ENCODE assay signal across 17 cellular contexts in genomic region chr20:48794360-48794759, GRCh38. TPM values are rescaled to one million over a fixed set of nuclear protein-coding genes. Genes with fewer than 3 reads are reported as not detected.
DNase-seq lines count a peak whose midpoint lies in the region; ATAC-seq and TF ChIP-seq lines count a peak whose summit lies in the region.
"Had no signal": no experiment of that assay in that cellular context is flagged by ENCODE, and none has a peak within 500 bp of the region (broad histone marks: within the 10 kb centered on the region; RNA-seq: fewer than 3 reads in every experiment).

No MANE protein-coding gene starts in this region.

- no peak for TF ChIP-seq CTCF in CD14-positive monocyte (IDR thresholded peaks at IDR 0.05)
- TF ChIP-seq CTCF in HL-60 (IDR thresholded peaks at IDR 0.05; ENCODE audit: insufficient read depth, low read length): no peak
- no peak for TF ChIP-seq CTCF in suprapubic skin (IDR thresholded peaks at IDR 0.05)

- no peak for TF ChIP-seq POLR2A in suprapubic skin (IDR thresholded peaks at IDR 0.05)

- DNase-seq in CD14-positive monocyte (ENCODE audit: low spot score): peak; percentile 46
- no peak for DNase-seq in HL-60 (ENCODE audit: low read depth in 1 of 2, low spot score in 1 of 2)
- DNase-seq in natural killer cell treated with Interleukin-12 subunit alpha and Interleukin-12 subunit beta and Interleukin-15 and Interleukin-18, amount 100 ng/mL, for 72 hours (ENCODE audit: low spot score): peak; percentile 40
- no peak for DNase-seq in suprapubic skin (ENCODE audit: low spot score in 2 of 2)
- no peak for DNase-seq in NCI-H187 treated with DMSO at 0.1 percent for 48 hours (lab: John Stamatoyannopoulos, UW)
- DNase-seq in A172 (ENCODE audit: low spot score): no peak
- no peak for DNase-seq in KBM-7
- DNase-seq: activated naive CD4-positive, alpha-beta T cell treated with Interleukin-2 at 50 U/mL for 16 hours; DND-41; effector memory CD4-positive, alpha-beta T cell; GOT3; NCI-H1436; PC-9; stimulated activated CD4-positive, alpha-beta T cell treated with anti-CD3 and anti-CD28 coated beads, Interleukin-4, amount 100 ng/mL, for 1 hour had no signal

- H3K9me3 ChIP-seq in suprapubic skin: no peaks in the 10 kb centered on the region
- H3K9me3 ChIP-seq: thoracic aorta had no signal

- H3K4me3 ChIP-seq in HL-60 (replicated peaks; ENCODE audit: insufficient read depth, low read length) (no peak overlapping the region), suprapubic skin (no peak overlapping the region)
- H3K4me3 ChIP-seq: PC-9, thoracic aorta had no signal

- no peak overlapping the region for H3K4me3 Mint-ChIP-seq in CD14-positive monocyte
- peak overlapping the region; percentile 42 for H3K4me3 Mint-ChIP-seq in natural killer cell treated with Interleukin-12 subunit alpha and Interleukin-12 subunit beta and Interleukin-15 and Interleukin-18, amount 100 ng/mL, for 72 hours

- H3K36me3 ChIP-seq in suprapubic skin: no peaks in the 10 kb centered on the region
- H3K36me3 ChIP-seq: thoracic aorta had no signal

- peaks cover 29 to 34% of the 10 kb centered on the region in 2 donors for H3K36me3 Mint-ChIP-seq in CD14-positive monocyte
- H3K36me3 Mint-ChIP-seq in natural killer cell treated with Interleukin-12 subunit alpha and Interleukin-12 subunit beta and Interleukin-15 and Interleukin-18, amount 100 ng/mL, for 72 hours: no peaks in the 10 kb centered on the region

- H3K27ac Mint-ChIP-seq in CD14-positive monocyte: peak overlapping the region; percentile 21 to 92 (median 88)
- peak overlapping the region; percentile 40 to 80 for H3K27ac Mint-ChIP-seq in natural killer cell treated with Interleukin-12 subunit alpha and Interleukin-12 subunit beta and Interleukin-15 and Interleukin-18, amount 100 ng/mL, for 72 hours

- H3K27me3 Mint-ChIP-seq in CD14-positive monocyte (ENCODE audit: low read depth in 3 of 3): peaks cover 0 to 2% (median 0%) of the 10 kb centered on the region in 3 donors
- H3K27me3 Mint-ChIP-seq in natural killer cell treated with Interleukin-12 subunit alpha and Interleukin-12 subunit beta and Interleukin-15 and Interleukin-18, amount 100 ng/mL, for 72 hours: no peaks in the 10 kb centered on the region
- H3K27me3 Mint-ChIP-seq: naive thymus-derived CD4-positive, alpha-beta T cell had no signal

- no peaks in the 10 kb centered on the region for H3K27me3 ChIP-seq in HL-60 (ENCODE audit: insufficient read depth, poor library complexity, severe bottlenecking)
- no peaks in the 10 kb centered on the region for H3K27me3 ChIP-seq in suprapubic skin

- H3K9me3 Mint-ChIP-seq in CD14-positive monocyte: peaks cover 0 to 1% (median 0%) of the 10 kb centered on the region in 7 donors
- no peaks in the 10 kb centered on the region for H3K9me3 Mint-ChIP-seq in natural killer cell treated with Interleukin-12 subunit alpha and Interleukin-12 subunit beta and Interleukin-15 and Interleukin-18, amount 100 ng/mL, for 72 hours
- H3K9me3 Mint-ChIP-seq: naive thymus-derived CD4-positive, alpha-beta T cell had no signal

- peaks cover 18% of the 10 kb centered on the region for H3K4me1 ChIP-seq in suprapubic skin

- in situ Hi-C loops in KBM-7 (cut with MboI; ENCODE audit: low pct_unique_long_range_greater_than_20kb, low sequenced_read_pairs): no loop called here

- peaks cover 83% of the 10 kb centered on the region for H3K4me1 Mint-ChIP-seq in CD14-positive monocyte
- peaks cover 71 to 75% of the 10 kb centered on the region in 2 donors for H3K4me1 Mint-ChIP-seq in natural killer cell treated with Interleukin-12 subunit alpha and Interleukin-12 subunit beta and Interleukin-15 and Interleukin-18, amount 100 ng/mL, for 72 hours (ENCODE audit: low read depth in 2 of 2)

- H3K27ac ChIP-seq in HL-60 (replicated peaks) (0 out of 2 replicates have a peak overlapping the region, but pooled peaks have one; percentile 6), cingulate gyrus (ENCODE audit: low read depth, low read length) (peak overlapping the region; percentile 81), suprapubic skin (no peak overlapping the region)
- H3K27ac ChIP-seq: PC-9 had no signal

- whole genome bisulfite sequencing in suprapubic skin: 60% methylated on average over 5 of the region's 5 CpGs

- ATAC-seq in natural killer cell treated with Interleukin-12 subunit alpha and Interleukin-12 subunit beta and Interleukin-15 and Interleukin-18, amount 100 ng/mL, for 72 hours: peak in 1 of 2 donors; percentile 43

- intact Hi-C loops in CD14-positive monocyte (cut with micrococcal nuclease): no loop called here

- TF ChIP-seq EP300 in suprapubic skin (IDR thresholded peaks at IDR 0.05): no peak

RNA-seq across cellular contexts. Expression of gene PREX1, which starts 33.4 kb away (rescaled TPM):
- 10 to 100 TPM; 24.3 to 27.5 TPM for polyA plus RNA-seq in CD14-positive monocyte
- total RNA-seq in natural killer cell treated with Interleukin-12 subunit alpha and Interleukin-12 subunit beta and Interleukin-15 and Interleukin-18, amount 100 ng/mL, for 72 hours: 100 to 1,000 TPM; 132 to 167 TPM
- total RNA-seq in suprapubic skin: 10 to 100 TPM in 2 of 4 donors, 1 to 10 TPM in 2; 4.7 to 15.1 (median 10.2) TPM
- 8.1 and 12.2 TPM in 2 replicates for total RNA-seq in A172 (2014; rRNA removed; shearing (Covaris generic))

Comparison
In these comparisons a context has a peak if more than half of its experiments do, and no peak if none do; other contexts are left out.
1. DNase-seq: peak in CD14-positive monocyte (single experiment) and natural killer cell treated with Interleukin-12 subunit alpha and Interleukin-12 subunit beta and Interleukin-15 and Interleukin-18, amount 100 ng/mL, for 72 hours (single experiment); none in HL-60 (0 of 2), suprapubic skin (0 of 2), NCI-H187 treated with DMSO at 0.1 percent for 48 hours (single experiment), A172 (single experiment) and KBM-7 (single experiment).
2. RNA of gene PREX1, which starts 33.4 kb away (total RNA-seq): 132 to 167 TPM in natural killer cell treated with Interleukin-12 subunit alpha and Interleukin-12 subunit beta and Interleukin-15 and Interleukin-18, amount 100 ng/mL, for 72 hours; 8.1 to 12.2 TPM in A172 and 4.7 to 15.1 TPM in suprapubic skin; every median in the first group is over 4 times any median in the second.